21 cellular contexts compared by ENCODE assay signal in the genomic region with DNA sequence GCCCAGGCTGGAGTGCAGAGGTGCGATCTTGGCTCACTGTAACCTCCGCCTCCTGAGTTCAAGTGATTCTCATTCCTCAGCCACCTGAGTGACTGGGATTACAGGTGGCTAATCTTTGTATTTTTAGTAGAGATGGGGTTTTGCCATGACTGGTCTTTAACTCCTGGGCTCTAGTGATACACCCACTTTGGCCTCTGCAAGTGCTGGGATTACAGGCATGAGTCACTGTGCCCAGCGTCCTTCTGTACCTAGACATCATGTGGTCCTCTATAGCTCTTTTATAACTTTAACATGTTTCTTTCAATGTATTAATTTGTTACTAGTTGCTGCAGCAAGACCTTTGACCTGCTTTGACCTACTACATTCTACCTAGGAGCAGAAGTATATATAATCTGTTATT. TPM values are rescaled to one million over a fixed set of nuclear protein-coding genes. Genes with fewer than 3 reads are reported as not detected.
DNase-seq lines count a peak whose midpoint lies in the region; ATAC-seq and TF ChIP-seq lines count a peak whose summit lies in the region.
"Had no signal": no experiment of that assay in that cellular context is flagged by ENCODE, and none has a peak within 500 bp of the region (broad histone marks: within the 10 kb centered on the region; RNA-seq: fewer than 3 reads in every experiment).

No MANE protein-coding gene starts in this region.

- H3K9me3 ChIP-seq in PC-3 (ENCODE audit: low read length) (no peaks in the 10 kb centered on the region), mucosa of descending colon (no peaks in the 10 kb centered on the region)
- H3K9me3 ChIP-seq: gastrocnemius medialis, left ventricle myocardium inferior, upper lobe of right lung had no signal

- DNase-seq in Daoy (ENCODE audit: low read depth) (peak; percentile 55), PC-3 (peak; percentile 38), epithelial cell of esophagus (ENCODE audit: low read depth) (peak; percentile 57), mucosa of descending colon (no peak), MV-4-11 (lab: John Stamatoyannopoulos, UW) (no peak), RPMI8226 (no peak), amniotic stem cell (lab: John Stamatoyannopoulos, UW) (no peak)
- DNase-seq: activated naive CD8-positive, alpha-beta T cell treated with anti-CD3 and anti-CD28 coated beads for 36 hours; CD4-positive, alpha-beta memory T cell; DND-41; effector CD4-positive, alpha-beta T cell; gastrocnemius medialis; left ventricle myocardium inferior; NCI-H187 treated with DMSO at 0.1 percent for 48 hours; NCI-H524; stimulated activated CD4-positive, alpha-beta T cell treated with anti-CD3 and anti-CD28 coated beads, Interleukin-1b, Interleukin-23, amount 100 ng/mL, for 48 hours; stimulated activated naive CD8-positive, alpha-beta T cell treated with anti-CD3 and anti-CD28 coated beads, Interleukin-15, amount 100 ng/mL, for 72 hours; upper lobe of right lung had no signal

- no peak overlapping the region for H3K27ac ChIP-seq in PC-3 (ENCODE audit: low read length)
- H3K27ac ChIP-seq: gastrocnemius medialis, left ventricle myocardium inferior, upper lobe of right lung had no signal

- H3F3A ChIP-seq in PC-3 (ENCODE audit: low read length, unreplicated experiment): no peaks in the 10 kb centered on the region

- H3K9ac ChIP-seq in PC-3 (ENCODE audit: low read length): no peak overlapping the region

- no peak overlapping the region for H3K4me2 ChIP-seq in PC-3 (ENCODE audit: low read length)

- POLR2A ChIA-PET in PC-3 (lab: Charles Lee; ENCODE audit: unreplicated experiment): no interaction called here

- ATAC-seq in PC-3 (peak; percentile 58), mucosa of descending colon (peak; percentile 67), HG03378 (IDR thresholded peaks at IDR 0.05; ENCODE audit: unreplicated experiment) (no peak)
- ATAC-seq: gastrocnemius medialis; sciatic nerve; stimulated activated naive CD8-positive, alpha-beta T cell treated with anti-CD3 and anti-CD28 coated beads, Interleukin-15, amount 100 ng/mL, for 72 hours; upper lobe of right lung had no signal

- intact Hi-C loops in PC-3 (cut with micrococcal nuclease) (no loop called here), mucosa of descending colon (cut with DNase I, micrococcal nuclease) (no loop called here)

- CTCF ChIA-PET in PC-3 (lab: Charles Lee): no interaction called here

- peaks cover 41% of the 10 kb centered on the region for H3K27me3 ChIP-seq in PC-3 (ENCODE audit: low read length)
- H3K27me3 ChIP-seq: gastrocnemius medialis, upper lobe of right lung had no signal

- H3K4me1 ChIP-seq in PC-3 (ENCODE audit: insufficient read depth, low read length) (peaks cover 12% of the 10 kb centered on the region), mucosa of descending colon (ENCODE audit: low read depth) (no peaks in the 10 kb centered on the region)
- H3K4me1 ChIP-seq: upper lobe of right lung had no signal

- H3K4me3 ChIP-seq in PC-3 (ENCODE audit: low read length) (no peak overlapping the region), epithelial cell of esophagus (ENCODE audit: low read length) (no peak overlapping the region), mucosa of descending colon (no peak overlapping the region)
- H3K4me3 ChIP-seq: gastrocnemius medialis, left ventricle myocardium inferior, upper lobe of right lung had no signal

- H3K36me3 ChIP-seq in PC-3 (ENCODE audit: low read depth, low read length) (no peaks in the 10 kb centered on the region), mucosa of descending colon (ENCODE audit: low read depth) (no peaks in the 10 kb centered on the region)
- H3K36me3 ChIP-seq: gastrocnemius medialis, left ventricle myocardium inferior, upper lobe of right lung had no signal

- no TSS peak for BruUV-seq in PC-3 (replicated peaks; lab: Mats Ljungman, UMichigan)

- no peak overlapping the region for H2AFZ ChIP-seq in PC-3 (ENCODE audit: low read length)

- no peak for TF ChIP-seq CTCF in PC-3 (conservative IDR thresholded peaks at IDR 0.05; ENCODE audit: low read depth, low read length)
- TF ChIP-seq CTCF in epithelial cell of esophagus (IDR thresholded peaks at IDR 0.05; ENCODE audit: insufficient read depth, low read depth, low read length, missing control alignments): no peak
- TF ChIP-seq CTCF in mucosa of descending colon (IDR thresholded peaks at IDR 0.05): no peak

- H3K79me2 ChIP-seq in PC-3 (ENCODE audit: low read length): no peaks in the 10 kb centered on the region

- H3K9me2 ChIP-seq in PC-3 (replicated peaks; ENCODE audit: low read length): no peaks in the 10 kb centered on the region

- no peaks in the 10 kb centered on the region for H4K20me1 ChIP-seq in PC-3 (ENCODE audit: low read length)

RNA-seq across cellular contexts. Expression of a gene that starts 38.7 kb away (rescaled TPM):
- 9.1 and 12.2 TPM in 2 replicates for total RNA-seq in Daoy (2014; rRNA removed; shearing (Covaris generic))
- total RNA-seq in PC-3 (2014; rRNA removed): 11.9 and 13.9 TPM in 2 replicates
- 1 to 10 TPM; 1.1 to 5.9 (median 3.5) TPM for total RNA-seq in mucosa of descending colon
- total RNA-seq: activated CD8-positive, alpha-beta memory T cell treated with anti-CD3 and anti-CD28 coated beads for 36 hours; CD4-positive, alpha-beta memory T cell had no signal

Comparison
In these comparisons a context has a peak if more than half of its experiments do, and no peak if none do; other contexts are left out.
1. DNase-seq: peak in Daoy (single experiment), PC-3 (single experiment) and epithelial cell of esophagus (single experiment); none in mucosa of descending colon (0 of 3), MV-4-11 (single experiment), RPMI8226 (single experiment) and amniotic stem cell (single experiment).